In genomic region chr4:70927502-70928139, GRCh38 we compare ENCODE assay signal across 10 cellular contexts. TPM values are rescaled to one million over a fixed set of nuclear protein-coding genes. Genes with fewer than 3 reads are reported as not detected.
DNase-seq lines count a peak whose midpoint lies in the region; ATAC-seq, FAIRE-seq and TF ChIP-seq lines count a peak whose summit lies in the region.
"Had no signal": no experiment of that assay in that cellular context is flagged by ENCODE, and none has a peak within 500 bp of the region (broad histone marks: within the 10 kb centered on the region; RNA-seq: fewer than 3 reads in every experiment).

No MANE protein-coding gene starts in this region.

- no peak for DNase-seq in Caco-2
- no peak for DNase-seq in GM12878 (ENCODE audit: low read depth, low spot score)
- DNase-seq in NCI-H82 (lab: John Stamatoyannopoulos, UW), result no peak
- no peak for DNase-seq in activated effector memory CD4-positive, alpha-beta T cell treated with Interleukin-2 at 50 U/mL for 16 hours
- DNase-seq in NOMO-1 (lab: John Stamatoyannopoulos, UW; ENCODE audit: unreplicated experiment in 2 of 2), result no peak
- no peak for DNase-seq in SJCRH30

- H3K27me3 ChIP-seq in Caco-2 (replicated peaks; ENCODE audit: control insufficient read depth, insufficient read depth, low read length), result no peaks in the 10 kb centered on the region
- H3K27me3 ChIP-seq in GM12878 (replicated peaks in 1 of 2; ENCODE audit: control insufficient read depth in 2 of 2, insufficient read depth in 2 of 2, low read length in 1 of 2), result no peaks in the 10 kb centered on the region
- H3K27me3 ChIP-seq in SJCRH30, result no peaks in the 10 kb centered on the region

- H3K36me3 ChIP-seq in Caco-2 (ENCODE audit: control insufficient read depth, insufficient read depth, low read length) (no peaks in the 10 kb centered on the region), GM12878 (ENCODE audit: control insufficient read depth in 2 of 2, insufficient read depth in 2 of 2, low read length in 1 of 2) (no peaks in the 10 kb centered on the region), SJCRH30 (no peaks in the 10 kb centered on the region)

- TF ChIP-seq EP300 in GM12878 (IDR thresholded peaks at IDR 0.05; ENCODE audit: borderline replicate concordance in 1 of 2, control insufficient read depth in 1 of 2, low read depth in 2 of 2, low read length in 2 of 2), result no peak

- H3K4me3 Mint-ChIP-seq in Caco-2 (ENCODE audit: unreplicated experiment), result no peak overlapping the region

- peak; percentile 36; the same call in 1 of the 2 replicates for TF ChIP-seq RAD21 in GM12878 (IDR thresholded peaks at IDR 0.05; ENCODE audit: insufficient read depth, low read depth, low read length)

- no peaks in the 10 kb centered on the region for H4K20me1 ChIP-seq in GM12878 (ENCODE audit: control insufficient read depth, insufficient read depth)

- no peaks in the 10 kb centered on the region for H3K36me3 Mint-ChIP-seq in Caco-2 (ENCODE audit: insufficient read depth, unreplicated experiment)

- no peaks in the 10 kb centered on the region for H3K27me3 Mint-ChIP-seq in Caco-2 (ENCODE audit: insufficient read depth, unreplicated experiment)

- peaks cover 8% of the 10 kb centered on the region for H3K4me1 Mint-ChIP-seq in Caco-2 (ENCODE audit: low read depth, unreplicated experiment)

- TF ChIP-seq CTCF in Caco-2 (IDR thresholded peaks at IDR 0.05; ENCODE audit: insufficient read depth in 1 of 2, low read depth in 1 of 2, low read length in 1 of 2, severe bottlenecking in 1 of 2, unreplicated experiment in 1 of 2) (no peak), GM12878 (IDR thresholded peaks at IDR 0.05 in 2 of 3, conservative IDR thresholded peaks at IDR 0.05 in 1 of 3; ENCODE audit: control insufficient read depth in 2 of 3, extremely low read depth in 1 of 3, insufficient read depth in 1 of 3, low read depth in 3 of 3, low read length in 3 of 3) (peak in 2 of 3 experiments; percentile 14 to 35; a peak in 3 of 6 replicates)

- in situ Hi-C loops in GM12878 (cut with MboI), result no loop called here

- SMC1A ChIA-PET in GM12878 (lab: Charles Lee; ENCODE audit: uncharacterized antibody, unreplicated experiment), result interaction anchor here (0.6 to 1.4 kb wide), 8 partner anchors 10 to 273 kb away, joined by 3 to 9 read pairs (median 3); no protein-coding TSS in a partner anchor

- H3K4me3 ChIP-seq in Caco-2 (ENCODE audit: low read depth, low read length) (no peak overlapping the region), GM12878 (peak overlapping the region; percentile 43; the same call in 1 of the 2 replicates), SJCRH30 (no peak overlapping the region)

- H3K9me3 Mint-ChIP-seq in Caco-2 (ENCODE audit: unreplicated experiment), result no peaks in the 10 kb centered on the region

- H3K79me2 ChIP-seq in GM12878 (ENCODE audit: control insufficient read depth, insufficient read depth, low read length), result peaks cover 6% of the 10 kb centered on the region
- H3K79me2 ChIP-seq: parathyroid adenoma had no signal

- H3K4me1 ChIP-seq in Caco-2 (no peaks in the 10 kb centered on the region), GM12878 (ENCODE audit: control insufficient read depth, insufficient read depth, low read length) (peaks cover 36% of the 10 kb centered on the region), SJCRH30 (peaks cover 10% of the 10 kb centered on the region)
- H3K4me1 ChIP-seq: parathyroid adenoma had no signal

- no peak for FAIRE-seq in GM12878 (lab: Jason Lieb, UNC)

- H3K4me2 ChIP-seq in GM12878 (ENCODE audit: control insufficient read depth, insufficient read depth), result peak overlapping the region; percentile 98

- ATAC-seq in GM19351 (IDR thresholded peaks at IDR 0.05; ENCODE audit: unreplicated experiment) (peak; percentile 42), HG03196 (IDR thresholded peaks at IDR 0.05; ENCODE audit: unreplicated experiment) (peak; percentile 50), GM12878 (peak; percentile 56)
- ATAC-seq: Panc1 had no signal

- H2AFZ ChIP-seq in GM12878 (ENCODE audit: control insufficient read depth, low read depth, low read length), result peak overlapping the region; percentile 53
- H2AFZ ChIP-seq: parathyroid adenoma had no signal

- CTCF ChIA-PET in Caco-2 (lab: Charles Lee), result no interaction called here
- CTCF ChIA-PET in GM12878 (lab: Yijun Ruan, JAX), result interaction anchor here (0.6 to 1.6 kb wide), 12 partner anchors 12 to 326 kb away, joined by 3 to 5 read pairs (median 3); no protein-coding TSS in a partner anchor

- 11% methylated on average over 8 of the region's 8 CpGs for WGBS in GM12878 (ENCODE audit: insufficient coverage, insufficient replicate concordance, low lambda C conversion rate, missing lambda C conversion rate)

- no peak for TF ChIP-seq POLR2A in GM12878 (IDR thresholded peaks at IDR 0.05; ENCODE audit: low read depth, low read length)

- BruUV-seq in Caco-2 (replicated peaks; lab: Mats Ljungman, UMichigan) (no TSS peak), GM12878 (replicated peaks; lab: Mats Ljungman, UMichigan) (no TSS peak)

- RAD21 ChIA-PET in GM12878 (lab: Charles Lee; ENCODE audit: unreplicated experiment), result interaction anchor here (1.0 to 1.7 kb wide), 6 partner anchors 16 to 224 kb away, joined by 3 to 5 read pairs (median 3); no protein-coding TSS in a partner anchor

- intact Hi-C loops in Caco-2 (cut with micrococcal nuclease; ENCODE audit: unreplicated experiment) (no loop called here), GM12878 (cut with micrococcal nuclease; ENCODE audit: unreplicated experiment) (loop anchor here (5.0 to 10.0 kb wide), 3 partner anchors 80 to 193 kb away; partner anchors contain the start of gene GRSF1)

- peak overlapping the region; percentile 14 for H3K27ac Mint-ChIP-seq in Caco-2 (ENCODE audit: unreplicated experiment)

- H3K9me3 ChIP-seq in Caco-2, result no peaks in the 10 kb centered on the region
- H3K9me3 ChIP-seq in GM12878 (replicated peaks; ENCODE audit: control insufficient read depth, insufficient read depth, low read length), result no peaks in the 10 kb centered on the region
- no peaks in the 10 kb centered on the region for H3K9me3 ChIP-seq in SJCRH30 (replicated peaks)

- H3K9ac ChIP-seq in GM12878 (ENCODE audit: control insufficient read depth, insufficient read depth, low read length), result peak overlapping the region; percentile 38
- H3K9ac ChIP-seq: parathyroid adenoma had no signal

- H3K27ac ChIP-seq in GM12878 (ENCODE audit: control insufficient read depth, insufficient read depth), result peak overlapping the region; percentile 54
- no peak overlapping the region for H3K27ac ChIP-seq in SJCRH30
- H3K27ac ChIP-seq: parathyroid adenoma had no signal

- POLR2A ChIA-PET in Caco-2 (lab: Charles Lee), result no interaction called here
- POLR2A ChIA-PET in GM12878 (lab: Charles Lee), result interaction anchor here (0.6 to 1.7 kb wide), 3 partner anchors 12 to 283 kb away, joined by 3 to 6 read pairs (median 4); no protein-coding TSS in a partner anchor

TF ChIP-seq in GM12878, 131 proteins besides CTCF, POLR2A, EP300 and RAD21 (continues in another document):
- TF ChIP-seq POU2F2 (IDR thresholded peaks at IDR 0.05; ENCODE audit: borderline replicate concordance, low read depth, low read length), result peak; percentile 57; the same call in 1 of the 3 replicates
- TF ChIP-seq STAT3 (IDR thresholded peaks at IDR 0.05; ENCODE audit: low read depth, low read length), result no peak
- TF ChIP-seq JUNB (IDR thresholded peaks at IDR 0.05), result peak; percentile 56
- TF ChIP-seq HSF1 (IDR thresholded peaks at IDR 0.05; ENCODE audit: low read depth, low read length), result no peak
- TF ChIP-seq EED (IDR thresholded peaks at IDR 0.05; ENCODE audit: low read depth), result peak; percentile 62; the same call in 1 of the 2 replicates

RNA-seq across cellular contexts. Expression of gene MOB1B, which starts 25.5 kb away (rescaled TPM):
- 23.3 and 23.6 TPM in 2 replicates for total RNA-seq in Caco-2 (2022)
- 13.9 and 14.8 TPM in 2 replicates for total RNA-seq in GM12878 (2013; cell fraction: nucleolus; rRNA removed)
- total RNA-seq in GM12878 (2014; rRNA removed), result 4.7 and 6.1 TPM in 2 replicates
- 7.6 and 8.2 TPM in 2 replicates for total RNA-seq in GM12878 (2014; rRNA removed; fragmentation: Illumina TruSeq; extraction: Trizol)
- total RNA-seq in GM12878 (2021), result 10.8 and 11.4 TPM in 2 replicates
- 3.2 TPM for polyA plus RNA-seq in GM12878 (2011; ENCODE audit: low read depth)
- 7.2 and 12.6 TPM in 2 replicates for polyA plus RNA-seq in GM12878 (2011; rRNA removed)
- polyA plus RNA-seq in GM12878 (2011; cell fraction: cytosol; rRNA removed), result 3.1 and 3.9 TPM in 2 replicates
- polyA plus RNA-seq in GM12878 (2011; cell fraction: nucleus; rRNA removed), result 3.5 and 4.3 TPM in 2 replicates
- 5.8 and 5.9 TPM in 2 replicates for polyA plus RNA-seq in GM12878 (2012)
- polyA plus RNA-seq in GM12878 (2014; fragmentation: Illumina TruSeq; extraction: Trizol), result 9.7 and 11.6 TPM in 2 replicates
- 1 to 10 TPM; 1.9 TPM for polyA plus RNA-seq in GM12878 (2014; fragmentation: Nextera tagmentation; extraction: Ambion mirVana)
- 4.9 and 5.9 TPM in 2 replicates for polyA plus RNA-seq in GM12878 (2014; rRNA removed)
- 1 to 10 TPM; 5.4 to 6.2 TPM for polyA plus RNA-seq in GM12878 (2016; fragmentation: Nextera tagmentation; extraction: Ambion mirVana)
- polyA minus RNA-seq in GM12878 (2011; rRNA and poly(A)+ RNA removed), result 8.9 and 18.9 TPM in 2 replicates
- 9.3 and 9.8 TPM in 2 replicates for polyA minus RNA-seq in GM12878 (2011; cell fraction: cytosol; rRNA and poly(A)+ RNA removed)
- polyA minus RNA-seq in GM12878 (2011; cell fraction: nucleus; rRNA and poly(A)+ RNA removed), result 4.7 and 8.0 TPM in 2 replicates
- 17.9 and 20.4 TPM in 2 replicates for total RNA-seq in SJCRH30 (2014; rRNA removed; shearing (Covaris generic))

Comparison
In these comparisons a context has a peak if more than half of its experiments do, and no peak if none do; other contexts are left out.
1. CTCF ChIP-seq: peak in GM12878 (2 of 3); none in Caco-2 (0 of 2).
2. Peak in every context shown above with its lines, with median percentiles within 50 percentile points of each other: ATAC-seq.